In the genomic region with DNA sequence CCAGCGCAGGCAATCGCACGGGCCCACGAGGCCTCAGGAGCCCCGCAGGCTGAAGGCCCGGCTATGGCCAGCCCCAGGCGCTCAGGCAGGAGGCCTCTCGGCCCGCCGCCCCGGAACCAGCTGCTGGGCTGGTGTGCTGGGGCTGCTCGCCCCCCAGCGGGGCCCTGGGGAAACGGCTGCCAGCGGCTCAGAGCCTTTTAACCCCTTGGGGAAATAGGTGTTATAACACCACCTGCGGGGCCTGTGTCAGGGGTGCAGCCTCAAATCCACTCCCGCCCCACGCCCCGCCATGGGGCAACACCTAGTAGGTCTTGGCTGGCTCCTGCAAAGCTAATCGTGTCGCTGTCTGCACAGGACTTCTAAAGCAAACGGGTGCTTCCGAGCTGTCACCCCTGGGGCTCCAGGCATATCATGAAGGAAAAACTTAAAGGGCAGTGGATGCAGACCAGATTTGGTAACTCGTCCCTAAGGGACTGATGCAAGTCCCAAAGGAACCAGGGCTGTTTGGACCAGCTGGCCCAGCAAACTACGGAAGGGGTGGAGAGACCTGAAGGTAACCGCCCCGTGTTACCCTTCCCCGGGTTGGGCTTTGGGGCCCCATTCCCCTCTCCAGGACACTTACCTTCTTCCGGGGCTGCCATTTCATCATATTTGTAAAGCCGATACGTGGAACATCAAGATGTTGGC, we compare ENCODE assay signal across 1 cellular context.
A peak's percentile ranks its signal among the peaks of the same experiment; 100 is the strongest.
TF ChIP-seq lines count a peak whose summit lies in the region.

No MANE protein-coding gene starts in this region.

TF ChIP-seq in HepG2, 621 proteins besides CTCF, POLR2A, EP300 and RAD21 (continued from another document and continues in another):
- TF ChIP-seq, protein P1, sequence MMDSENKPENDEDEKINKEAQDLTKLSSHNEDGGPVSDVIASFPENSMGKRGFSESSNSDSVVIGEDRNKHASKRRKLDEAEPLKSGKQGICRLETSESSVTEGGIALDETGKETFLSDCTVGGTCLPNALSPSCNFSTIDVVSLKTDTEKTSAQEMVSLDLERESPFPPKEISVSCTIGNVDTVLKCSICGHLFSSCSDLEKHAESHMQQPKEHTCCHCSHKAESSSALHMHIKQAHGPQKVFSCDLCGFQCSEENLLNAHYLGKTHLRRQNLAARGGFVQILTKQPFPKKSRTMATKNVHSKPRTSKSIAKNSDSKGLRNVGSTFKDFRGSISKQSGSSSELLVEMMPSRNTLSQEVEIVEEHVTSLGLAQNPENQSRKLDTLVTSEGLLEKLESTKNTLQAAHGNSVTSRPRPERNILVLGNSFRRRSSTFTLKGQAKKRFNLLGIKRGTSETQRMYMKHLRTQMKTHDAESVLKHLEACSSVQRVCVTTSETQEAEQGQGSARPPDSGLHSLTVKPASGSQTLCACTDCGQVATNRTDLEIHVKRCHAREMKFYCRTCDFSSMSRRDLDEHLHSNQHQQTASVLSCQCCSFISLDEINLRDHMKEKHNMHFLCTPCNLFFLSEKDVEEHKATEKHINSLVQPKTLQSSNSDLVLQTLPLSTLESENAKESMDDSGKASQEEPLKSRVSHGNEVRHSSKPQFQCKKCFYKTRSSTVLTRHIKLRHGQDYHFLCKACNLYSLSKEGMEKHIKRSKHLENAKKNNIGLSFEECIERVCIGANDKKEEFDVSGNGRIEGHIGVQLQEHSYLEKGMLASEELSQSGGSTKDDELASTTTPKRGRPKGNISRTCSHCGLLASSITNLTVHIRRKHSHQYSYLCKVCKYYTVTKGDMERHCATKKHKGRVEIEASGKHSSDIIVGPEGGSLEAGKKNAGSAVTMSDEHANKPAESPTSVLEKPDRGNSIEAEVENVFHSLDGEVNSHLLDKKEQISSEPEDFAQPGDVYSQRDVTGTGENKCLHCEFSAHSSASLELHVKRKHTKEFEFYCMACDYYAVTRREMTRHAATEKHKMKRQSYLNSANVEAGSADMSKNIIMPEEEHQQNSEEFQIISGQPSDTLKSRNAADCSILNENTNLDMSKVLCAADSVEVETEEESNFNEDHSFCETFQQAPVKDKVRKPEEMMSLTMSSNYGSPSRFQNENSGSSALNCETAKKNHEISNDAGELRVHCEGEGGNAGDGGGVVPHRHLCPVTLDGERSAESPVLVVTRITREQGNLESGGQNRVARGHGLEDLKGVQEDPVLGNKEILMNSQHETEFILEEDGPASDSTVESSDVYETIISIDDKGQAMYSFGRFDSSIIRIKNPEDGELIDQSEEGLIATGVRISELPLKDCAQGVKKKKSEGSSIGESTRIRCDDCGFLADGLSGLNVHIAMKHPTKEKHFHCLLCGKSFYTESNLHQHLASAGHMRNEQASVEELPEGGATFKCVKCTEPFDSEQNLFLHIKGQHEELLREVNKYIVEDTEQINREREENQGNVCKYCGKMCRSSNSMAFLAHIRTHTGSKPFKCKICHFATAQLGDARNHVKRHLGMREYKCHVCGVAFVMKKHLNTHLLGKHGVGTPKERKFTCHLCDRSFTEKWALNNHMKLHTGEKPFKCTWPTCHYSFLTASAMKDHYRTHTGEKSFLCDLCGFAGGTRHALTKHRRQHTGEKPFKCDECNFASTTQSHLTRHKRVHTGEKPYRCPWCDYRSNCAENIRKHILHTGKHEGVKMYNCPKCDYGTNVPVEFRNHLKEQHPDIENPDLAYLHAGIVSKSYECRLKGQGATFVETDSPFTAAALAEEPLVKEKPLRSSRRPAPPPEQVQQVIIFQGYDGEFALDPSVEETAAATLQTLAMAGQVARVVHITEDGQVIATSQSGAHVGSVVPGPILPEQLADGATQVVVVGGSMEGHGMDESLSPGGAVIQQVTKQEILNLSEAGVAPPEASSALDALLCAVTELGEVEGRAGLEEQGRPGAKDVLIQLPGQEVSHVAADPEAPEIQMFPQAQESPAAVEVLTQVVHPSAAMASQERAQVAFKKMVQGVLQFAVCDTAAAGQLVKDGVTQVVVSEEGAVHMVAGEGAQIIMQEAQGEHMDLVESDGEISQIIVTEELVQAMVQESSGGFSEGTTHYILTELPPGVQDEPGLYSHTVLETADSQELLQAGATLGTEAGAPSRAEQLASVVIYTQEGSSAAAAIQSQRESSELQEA (CRISPR knock-in tag; IDR thresholded peaks at IDR 0.05; ENCODE audit: not compliant biosample characterization) = peak; percentile 40
- TF ChIP-seq NR3C1 (CRISPR knock-in tag; IDR thresholded peaks at IDR 0.05) (no peak), ZFX (CRISPR knock-in tag; IDR thresholded peaks at IDR 0.05; ENCODE audit: low read depth) (peak; percentile 96), ARNT (IDR thresholded peaks at IDR 0.05) (no peak), ZNF605 (CRISPR knock-in tag; IDR thresholded peaks at IDR 0.05) (peak; percentile 24; the same call in 1 of the 2 replicates), NFKB2 (CRISPR knock-in tag; IDR thresholded peaks at IDR 0.05; ENCODE audit: borderline replicate concordance) (peak; percentile 78; the same call in 1 of the 2 replicates), DPF2 (CRISPR knock-in tag; IDR thresholded peaks at IDR 0.05; ENCODE audit: borderline replicate concordance, low read depth) (no peak), FOSL2 (CRISPR knock-in tag; IDR thresholded peaks at IDR 0.05) (no peak), NAIF1 (CRISPR knock-in tag; IDR thresholded peaks at IDR 0.05; ENCODE audit: borderline replicate concordance) (no peak), ZSCAN25 (CRISPR knock-in tag; IDR thresholded peaks at IDR 0.05) (no peak), ZNF292 (CRISPR knock-in tag; IDR thresholded peaks at IDR 0.05; ENCODE audit: borderline replicate concordance, low read depth) (0 out of 2 replicates have a peak, but pooled peaks have one; percentile 21), REXO4 (CRISPR knock-in tag; IDR thresholded peaks at IDR 0.05; ENCODE audit: borderline replicate concordance) (no peak), U2AF2 (IDR thresholded peaks at IDR 0.05; ENCODE audit: low read depth, low read length) (no peak), ZNF781 (CRISPR knock-in tag; IDR thresholded peaks at IDR 0.05; ENCODE audit: borderline replicate concordance, not compliant biosample characterization) (peak; percentile 34), ZNF350 (CRISPR knock-in tag; IDR thresholded peaks at IDR 0.05; ENCODE audit: borderline replicate concordance, low read depth) (no peak; the same call in 1 of the 2 replicates)
- TF ChIP-seq, protein P2, sequence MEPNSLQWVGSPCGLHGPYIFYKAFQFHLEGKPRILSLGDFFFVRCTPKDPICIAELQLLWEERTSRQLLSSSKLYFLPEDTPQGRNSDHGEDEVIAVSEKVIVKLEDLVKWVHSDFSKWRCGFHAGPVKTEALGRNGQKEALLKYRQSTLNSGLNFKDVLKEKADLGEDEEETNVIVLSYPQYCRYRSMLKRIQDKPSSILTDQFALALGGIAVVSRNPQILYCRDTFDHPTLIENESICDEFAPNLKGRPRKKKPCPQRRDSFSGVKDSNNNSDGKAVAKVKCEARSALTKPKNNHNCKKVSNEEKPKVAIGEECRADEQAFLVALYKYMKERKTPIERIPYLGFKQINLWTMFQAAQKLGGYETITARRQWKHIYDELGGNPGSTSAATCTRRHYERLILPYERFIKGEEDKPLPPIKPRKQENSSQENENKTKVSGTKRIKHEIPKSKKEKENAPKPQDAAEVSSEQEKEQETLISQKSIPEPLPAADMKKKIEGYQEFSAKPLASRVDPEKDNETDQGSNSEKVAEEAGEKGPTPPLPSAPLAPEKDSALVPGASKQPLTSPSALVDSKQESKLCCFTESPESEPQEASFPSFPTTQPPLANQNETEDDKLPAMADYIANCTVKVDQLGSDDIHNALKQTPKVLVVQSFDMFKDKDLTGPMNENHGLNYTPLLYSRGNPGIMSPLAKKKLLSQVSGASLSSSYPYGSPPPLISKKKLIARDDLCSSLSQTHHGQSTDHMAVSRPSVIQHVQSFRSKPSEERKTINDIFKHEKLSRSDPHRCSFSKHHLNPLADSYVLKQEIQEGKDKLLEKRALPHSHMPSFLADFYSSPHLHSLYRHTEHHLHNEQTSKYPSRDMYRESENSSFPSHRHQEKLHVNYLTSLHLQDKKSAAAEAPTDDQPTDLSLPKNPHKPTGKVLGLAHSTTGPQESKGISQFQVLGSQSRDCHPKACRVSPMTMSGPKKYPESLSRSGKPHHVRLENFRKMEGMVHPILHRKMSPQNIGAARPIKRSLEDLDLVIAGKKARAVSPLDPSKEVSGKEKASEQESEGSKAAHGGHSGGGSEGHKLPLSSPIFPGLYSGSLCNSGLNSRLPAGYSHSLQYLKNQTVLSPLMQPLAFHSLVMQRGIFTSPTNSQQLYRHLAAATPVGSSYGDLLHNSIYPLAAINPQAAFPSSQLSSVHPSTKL (CRISPR knock-in tag; IDR thresholded peaks at IDR 0.05) = peak; percentile 47; the same call in 1 of the 2 replicates
- TF ChIP-seq, protein P3, sequence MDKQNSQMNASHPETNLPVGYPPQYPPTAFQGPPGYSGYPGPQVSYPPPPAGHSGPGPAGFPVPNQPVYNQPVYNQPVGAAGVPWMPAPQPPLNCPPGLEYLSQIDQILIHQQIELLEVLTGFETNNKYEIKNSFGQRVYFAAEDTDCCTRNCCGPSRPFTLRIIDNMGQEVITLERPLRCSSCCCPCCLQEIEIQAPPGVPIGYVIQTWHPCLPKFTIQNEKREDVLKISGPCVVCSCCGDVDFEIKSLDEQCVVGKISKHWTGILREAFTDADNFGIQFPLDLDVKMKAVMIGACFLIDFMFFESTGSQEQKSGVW (CRISPR knock-in tag; IDR thresholded peaks at IDR 0.05; ENCODE audit: borderline replicate concordance) = no peak
- TF ChIP-seq, protein P4, sequence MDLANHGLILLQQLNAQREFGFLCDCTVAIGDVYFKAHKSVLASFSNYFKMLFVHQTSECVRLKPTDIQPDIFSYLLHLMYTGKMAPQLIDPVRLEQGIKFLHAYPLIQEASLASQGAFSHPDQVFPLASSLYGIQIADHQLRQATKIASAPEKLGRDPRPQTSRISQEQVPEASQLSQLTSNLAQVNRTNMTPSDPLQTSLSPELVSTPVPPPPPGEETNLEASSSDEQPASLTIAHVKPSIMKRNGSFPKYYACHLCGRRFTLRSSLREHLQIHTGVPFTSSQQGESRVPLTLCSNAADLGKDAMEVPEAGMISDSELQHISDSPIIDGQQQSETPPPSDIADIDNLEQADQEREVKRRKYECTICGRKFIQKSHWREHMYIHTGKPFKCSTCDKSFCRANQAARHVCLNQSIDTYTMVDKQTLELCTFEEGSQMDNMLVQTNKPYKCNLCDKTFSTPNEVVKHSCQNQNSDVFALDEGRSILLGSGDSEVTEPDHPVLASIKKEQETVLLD (CRISPR knock-in tag; IDR thresholded peaks at IDR 0.05; ENCODE audit: low read depth) = no peak
- TF ChIP-seq, protein P5, sequence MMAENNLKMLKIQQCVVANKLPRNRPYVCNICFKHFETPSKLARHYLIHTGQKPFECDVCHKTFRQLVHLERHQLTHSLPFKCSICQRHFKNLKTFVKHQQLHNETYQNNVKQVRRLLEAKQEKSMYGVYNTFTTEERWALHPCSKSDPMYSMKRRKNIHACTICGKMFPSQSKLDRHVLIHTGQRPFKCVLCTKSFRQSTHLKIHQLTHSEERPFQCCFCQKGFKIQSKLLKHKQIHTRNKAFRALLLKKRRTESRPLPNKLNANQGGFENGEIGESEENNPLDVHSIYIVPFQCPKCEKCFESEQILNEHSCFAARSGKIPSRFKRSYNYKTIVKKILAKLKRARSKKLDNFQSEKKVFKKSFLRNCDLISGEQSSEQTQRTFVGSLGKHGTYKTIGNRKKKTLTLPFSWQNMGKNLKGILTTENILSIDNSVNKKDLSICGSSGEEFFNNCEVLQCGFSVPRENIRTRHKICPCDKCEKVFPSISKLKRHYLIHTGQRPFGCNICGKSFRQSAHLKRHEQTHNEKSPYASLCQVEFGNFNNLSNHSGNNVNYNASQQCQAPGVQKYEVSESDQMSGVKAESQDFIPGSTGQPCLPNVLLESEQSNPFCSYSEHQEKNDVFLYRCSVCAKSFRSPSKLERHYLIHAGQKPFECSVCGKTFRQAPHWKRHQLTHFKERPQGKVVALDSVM (CRISPR knock-in tag; IDR thresholded peaks at IDR 0.05) = peak; percentile 33; the same call in 1 of the 2 replicates
- TF ChIP-seq, protein P6, sequence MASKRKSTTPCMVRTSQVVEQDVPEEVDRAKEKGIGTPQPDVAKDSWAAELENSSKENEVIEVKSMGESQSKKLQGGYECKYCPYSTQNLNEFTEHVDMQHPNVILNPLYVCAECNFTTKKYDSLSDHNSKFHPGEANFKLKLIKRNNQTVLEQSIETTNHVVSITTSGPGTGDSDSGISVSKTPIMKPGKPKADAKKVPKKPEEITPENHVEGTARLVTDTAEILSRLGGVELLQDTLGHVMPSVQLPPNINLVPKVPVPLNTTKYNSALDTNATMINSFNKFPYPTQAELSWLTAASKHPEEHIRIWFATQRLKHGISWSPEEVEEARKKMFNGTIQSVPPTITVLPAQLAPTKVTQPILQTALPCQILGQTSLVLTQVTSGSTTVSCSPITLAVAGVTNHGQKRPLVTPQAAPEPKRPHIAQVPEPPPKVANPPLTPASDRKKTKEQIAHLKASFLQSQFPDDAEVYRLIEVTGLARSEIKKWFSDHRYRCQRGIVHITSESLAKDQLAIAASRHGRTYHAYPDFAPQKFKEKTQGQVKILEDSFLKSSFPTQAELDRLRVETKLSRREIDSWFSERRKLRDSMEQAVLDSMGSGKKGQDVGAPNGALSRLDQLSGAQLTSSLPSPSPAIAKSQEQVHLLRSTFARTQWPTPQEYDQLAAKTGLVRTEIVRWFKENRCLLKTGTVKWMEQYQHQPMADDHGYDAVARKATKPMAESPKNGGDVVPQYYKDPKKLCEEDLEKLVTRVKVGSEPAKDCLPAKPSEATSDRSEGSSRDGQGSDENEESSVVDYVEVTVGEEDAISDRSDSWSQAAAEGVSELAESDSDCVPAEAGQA (IDR thresholded peaks at IDR 0.05; ENCODE audit: low read depth) = no peak
- TF ChIP-seq, protein P6 (CRISPR knock-in tag; IDR thresholded peaks at IDR 0.05; ENCODE audit: borderline replicate concordance) = no peak
- TF ChIP-seq, protein P7, sequence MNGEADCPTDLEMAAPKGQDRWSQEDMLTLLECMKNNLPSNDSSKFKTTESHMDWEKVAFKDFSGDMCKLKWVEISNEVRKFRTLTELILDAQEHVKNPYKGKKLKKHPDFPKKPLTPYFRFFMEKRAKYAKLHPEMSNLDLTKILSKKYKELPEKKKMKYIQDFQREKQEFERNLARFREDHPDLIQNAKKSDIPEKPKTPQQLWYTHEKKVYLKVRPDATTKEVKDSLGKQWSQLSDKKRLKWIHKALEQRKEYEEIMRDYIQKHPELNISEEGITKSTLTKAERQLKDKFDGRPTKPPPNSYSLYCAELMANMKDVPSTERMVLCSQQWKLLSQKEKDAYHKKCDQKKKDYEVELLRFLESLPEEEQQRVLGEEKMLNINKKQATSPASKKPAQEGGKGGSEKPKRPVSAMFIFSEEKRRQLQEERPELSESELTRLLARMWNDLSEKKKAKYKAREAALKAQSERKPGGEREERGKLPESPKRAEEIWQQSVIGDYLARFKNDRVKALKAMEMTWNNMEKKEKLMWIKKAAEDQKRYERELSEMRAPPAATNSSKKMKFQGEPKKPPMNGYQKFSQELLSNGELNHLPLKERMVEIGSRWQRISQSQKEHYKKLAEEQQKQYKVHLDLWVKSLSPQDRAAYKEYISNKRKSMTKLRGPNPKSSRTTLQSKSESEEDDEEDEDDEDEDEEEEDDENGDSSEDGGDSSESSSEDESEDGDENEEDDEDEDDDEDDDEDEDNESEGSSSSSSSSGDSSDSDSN (CRISPR knock-in tag; IDR thresholded peaks at IDR 0.05) = peak; percentile 94
